13 cellular contexts compared by ENCODE assay signal in the genomic region with DNA sequence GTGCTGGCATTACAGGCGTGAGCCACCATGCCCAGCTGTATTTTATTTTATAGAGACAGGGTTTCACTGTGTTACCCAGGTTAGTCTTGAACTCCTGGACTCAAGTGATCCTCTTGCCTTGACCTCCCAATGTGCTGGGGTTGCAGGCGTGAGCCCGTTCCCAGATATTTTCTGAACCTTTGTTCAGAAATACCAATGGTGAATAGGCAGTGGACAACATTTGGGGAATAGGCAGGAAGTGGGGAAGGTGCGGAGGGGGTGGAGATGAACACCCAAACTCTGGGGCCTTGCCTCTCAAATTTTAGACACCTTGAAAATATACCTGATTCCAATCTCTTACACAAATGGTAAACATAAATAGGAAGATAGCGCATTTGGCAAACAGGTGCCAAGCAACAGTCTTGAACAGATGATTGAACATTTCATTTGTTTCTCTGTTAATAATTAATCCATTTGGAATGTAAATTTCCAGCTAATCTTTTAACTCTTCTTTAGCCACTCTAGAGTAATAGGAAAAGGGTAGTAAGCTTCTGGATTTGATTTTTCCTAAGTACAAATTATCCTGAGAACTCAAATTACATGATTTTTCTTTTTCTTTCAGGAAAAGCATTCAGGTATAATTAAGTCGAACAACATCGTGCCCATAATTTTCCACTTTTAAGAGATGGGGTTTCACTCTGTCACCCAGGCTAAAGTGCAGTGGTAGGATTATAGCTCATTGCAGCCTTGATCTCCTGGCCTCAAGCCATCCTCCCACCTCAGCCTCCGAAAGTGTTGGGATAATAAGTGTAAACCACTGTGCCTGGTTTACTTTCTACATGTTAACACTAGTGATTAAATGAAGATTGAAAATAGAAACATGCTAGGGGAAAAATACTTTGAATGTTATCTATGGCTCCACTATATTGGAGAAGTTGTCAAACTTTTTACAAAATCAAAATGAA.
"Had no signal": no experiment of that assay in that cellular context is flagged by ENCODE, and none has a peak within 500 bp of the region (broad histone marks: within the 10 kb centered on the region; RNA-seq: fewer than 3 reads in every experiment).

No MANE protein-coding gene starts in this region.

- H3K4me3 ChIP-seq: left ventricle myocardium inferior, stomach, thoracic aorta had no signal

- H3K9me3 ChIP-seq: left ventricle myocardium inferior, stomach, thoracic aorta had no signal

- H3K27ac Mint-ChIP-seq: activated naive CD4-positive, alpha-beta T cell treated with anti-CD3 and anti-CD28 coated beads, Interleukin-2, amount 50 U/mL, for 24 hours; dendritic cell treated with granulocyte-macrophage colony-stimulating factor and Interleukin-4, amounts not matched to agents 40 ng/mL and 50 ng/mL, for 4 days; endodermal cell; T-helper 1 cell treated with Interleukin-12 subunit alpha and Interleukin-12 subunit beta and Interleukin-4 antibody, amounts not matched to agents 30 μg/mL and 1 μg/mL, for 36 hours; WTC11 had no signal

- H3K36me3 Mint-ChIP-seq: activated naive CD4-positive, alpha-beta T cell treated with anti-CD3 and anti-CD28 coated beads, Interleukin-2, amount 50 U/mL, for 24 hours; WTC11 had no signal

- H3K27ac ChIP-seq: brain microvascular endothelial cell, left ventricle myocardium inferior, stomach, thoracic aorta had no signal

- H3K4me3 Mint-ChIP-seq: activated naive CD4-positive, alpha-beta T cell treated with anti-CD3 and anti-CD28 coated beads, Interleukin-2, amount 50 U/mL, for 24 hours; dendritic cell treated with granulocyte-macrophage colony-stimulating factor and Interleukin-4, amounts not matched to agents 40 ng/mL and 50 ng/mL, for 4 days; endodermal cell; neural crest cell; T-helper 1 cell treated with Interleukin-12 subunit alpha and Interleukin-12 subunit beta and Interleukin-4 antibody, amounts not matched to agents 30 μg/mL and 1 μg/mL, for 36 hours; WTC11 had no signal

- H3K4me1 ChIP-seq: left ventricle myocardium inferior had no signal

- H3K27me3 Mint-ChIP-seq: activated naive CD4-positive, alpha-beta T cell treated with anti-CD3 and anti-CD28 coated beads, Interleukin-2, amount 50 U/mL, for 24 hours had no signal

- ATAC-seq: WTC11 had no signal

- H3K27me3 ChIP-seq: brain microvascular endothelial cell, stomach had no signal

- H3K9me3 Mint-ChIP-seq: activated naive CD4-positive, alpha-beta T cell treated with anti-CD3 and anti-CD28 coated beads, Interleukin-2, amount 50 U/mL, for 24 hours; dendritic cell treated with granulocyte-macrophage colony-stimulating factor and Interleukin-4, amounts not matched to agents 40 ng/mL and 50 ng/mL, for 4 days; T-helper 1 cell treated with Interleukin-12 subunit alpha and Interleukin-12 subunit beta and Interleukin-4 antibody, amounts not matched to agents 30 μg/mL and 1 μg/mL, for 36 hours had no signal

- H3K4me1 Mint-ChIP-seq: activated naive CD4-positive, alpha-beta T cell treated with anti-CD3 and anti-CD28 coated beads, Interleukin-2, amount 50 U/mL, for 24 hours; neural crest cell; WTC11 had no signal

- DNase-seq: activated T-cell treated with anti-CD3 and anti-CD28 coated beads, Interleukin-2, amount 50 U/mL, for 1 hour; amygdala; brain microvascular endothelial cell; endodermal cell; left ventricle myocardium inferior; mesendoderm; stomach had no signal

- H3K36me3 ChIP-seq: brain microvascular endothelial cell, left ventricle myocardium inferior, stomach, thoracic aorta had no signal
